ENCODE assay signal across 8 cellular contexts in the genomic region with DNA sequence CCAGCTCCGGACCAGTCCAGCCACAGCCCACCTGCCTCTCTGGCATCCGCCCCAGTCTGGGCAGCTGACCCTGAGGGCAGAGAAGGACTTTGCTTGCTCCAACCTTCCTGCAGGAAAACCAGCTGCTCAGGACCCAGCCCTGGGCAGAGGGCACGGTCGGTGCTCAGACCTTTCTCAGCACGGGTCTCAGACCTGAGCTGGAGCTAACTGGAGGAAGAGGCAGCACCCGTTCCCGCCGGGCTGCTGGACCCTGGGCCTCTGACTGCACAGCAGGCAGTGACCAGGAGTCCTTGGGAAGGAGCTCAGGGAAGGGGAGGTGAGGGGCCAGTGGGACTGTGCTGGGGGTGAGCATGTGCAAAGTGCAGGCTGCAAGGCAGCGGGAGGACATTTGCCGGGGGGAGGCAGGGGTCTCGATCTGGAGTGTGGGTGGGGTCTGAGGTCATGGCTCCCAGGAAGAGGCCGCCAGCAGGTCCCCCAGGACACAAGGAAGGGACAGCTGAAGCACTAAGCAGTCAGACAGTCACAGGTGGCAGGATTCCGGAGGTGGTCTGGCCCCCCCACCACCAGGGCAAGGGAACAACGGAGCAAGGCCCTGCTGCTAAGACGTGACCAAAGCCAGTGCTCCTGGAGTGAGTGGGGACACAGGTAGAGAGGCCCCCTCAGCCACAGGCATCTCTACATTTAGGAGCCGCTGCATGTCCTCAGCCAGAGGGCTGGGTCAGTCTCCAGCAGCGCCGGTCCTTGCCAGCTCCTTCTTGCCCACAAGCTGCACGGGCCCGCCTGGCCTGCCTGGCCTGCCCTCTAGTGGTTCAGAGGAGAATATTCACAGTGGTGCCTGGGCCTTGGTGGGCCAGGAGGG. TPM values are rescaled to one million over a fixed set of nuclear protein-coding genes. Genes with fewer than 3 reads are reported as not detected.
A peak's percentile ranks its signal among the peaks of the same experiment; 100 is the strongest.
DNase-seq lines count a peak whose midpoint lies in the region; ATAC-seq and TF ChIP-seq lines count a peak whose summit lies in the region.

No MANE protein-coding gene starts in this region.

- peak overlapping the region; percentile 59 for H3K27ac Mint-ChIP-seq in activated naive CD4-positive, alpha-beta T cell treated with anti-CD3 and anti-CD28 coated beads for 36 hours
- peak overlapping the region; percentile 27 for H3K27ac Mint-ChIP-seq in osteocyte (ENCODE audit: unreplicated experiment)

- intact Hi-C loops in activated naive CD4-positive, alpha-beta T cell treated with anti-CD3 and anti-CD28 coated beads for 36 hours (cut with micrococcal nuclease), result loop anchor here (1.0 to 5.0 kb wide), 5 partner anchors 13 to 175 kb away; no protein-coding TSS in a partner anchor

- H3K27me3 Mint-ChIP-seq in activated naive CD4-positive, alpha-beta T cell treated with anti-CD3 and anti-CD28 coated beads for 36 hours (ENCODE audit: low read depth), result no peaks in the 10 kb centered on the region
- no peaks in the 10 kb centered on the region for H3K27me3 Mint-ChIP-seq in osteocyte (ENCODE audit: unreplicated experiment)

- peak; percentile 86 for TF ChIP-seq CTCF in osteocyte (IDR thresholded peaks at IDR 0.05)

- no peak overlapping the region for H3K4me3 Mint-ChIP-seq in activated naive CD4-positive, alpha-beta T cell treated with anti-CD3 and anti-CD28 coated beads for 36 hours
- H3K4me3 Mint-ChIP-seq in osteocyte (ENCODE audit: unreplicated experiment), result no peak overlapping the region

- H3K9me3 Mint-ChIP-seq in activated naive CD4-positive, alpha-beta T cell treated with anti-CD3 and anti-CD28 coated beads for 36 hours, result no peaks in the 10 kb centered on the region
- H3K9me3 Mint-ChIP-seq in osteocyte (ENCODE audit: unreplicated experiment), result no peaks in the 10 kb centered on the region

- peaks cover 38% of the 10 kb centered on the region for H3K4me1 Mint-ChIP-seq in activated naive CD4-positive, alpha-beta T cell treated with anti-CD3 and anti-CD28 coated beads for 36 hours (ENCODE audit: low read depth)
- peaks cover 26% of the 10 kb centered on the region for H3K4me1 Mint-ChIP-seq in osteocyte (ENCODE audit: unreplicated experiment)

- DNase-seq in Ammon's horn (ENCODE audit: low spot score), result peak; percentile 83
- DNase-seq in GM19238 (ENCODE audit: insufficient read length, low spot score), result peak; percentile 58
- DNase-seq in NOMO-1 treated with dmso at 0.1 percent for 144 hours (lab: John Stamatoyannopoulos, UW; ENCODE audit: unreplicated experiment), result peak; percentile 21
- peak; percentile 52 for DNase-seq in activated naive CD4-positive, alpha-beta T cell treated with anti-CD3 and anti-CD28 coated beads for 36 hours
- peak; percentile 65 for DNase-seq in glomerular visceral epithelial cell (ENCODE audit: extremely low spot score)
- no peak for DNase-seq in osteocyte (ENCODE audit: extremely low spot score, unreplicated experiment)
- no peak for DNase-seq in cortex of kidney (lab: John Stamatoyannopoulos, UW)

- no peak for ATAC-seq in HG03342 (IDR thresholded peaks at IDR 0.05; ENCODE audit: unreplicated experiment)

- peaks cover 29% of the 10 kb centered on the region for H3K36me3 Mint-ChIP-seq in activated naive CD4-positive, alpha-beta T cell treated with anti-CD3 and anti-CD28 coated beads for 36 hours (ENCODE audit: low read depth)
- peaks cover 20% of the 10 kb centered on the region for H3K36me3 Mint-ChIP-seq in osteocyte (ENCODE audit: unreplicated experiment)

- CTCF ChIA-PET in activated naive CD4-positive, alpha-beta T cell treated with anti-CD3 and anti-CD28 coated beads for 36 hours (lab: Charles Lee), result interaction anchor here (0.6 to 9.4 kb wide), 25 partner anchors 9 to 208 kb away, joined by 3 to 212 read pairs (median 4); partner anchors contain the start of genes EEIG1, PIP5KL1 and TOR2A

RNA-seq across cellular contexts. Expression of gene DPM2, which starts 4.7 kb away (rescaled TPM):
- 10 to 100 TPM; 41.6 to 43.4 TPM for total RNA-seq in activated naive CD4-positive, alpha-beta T cell treated with anti-CD3 and anti-CD28 coated beads for 36 hours
- total RNA-seq in osteocyte, result 29.2 and 31.6 TPM in 2 replicates

RNA-seq across cellular contexts. Expression of gene PIP5KL1, which starts 11.8 kb away (rescaled TPM):
- 1 to 10 TPM; 1.1 to 1.8 TPM for total RNA-seq in activated naive CD4-positive, alpha-beta T cell treated with anti-CD3 and anti-CD28 coated beads for 36 hours
- 2.6 and 2.9 TPM in 2 replicates for total RNA-seq in osteocyte

RNA-seq across cellular contexts. Expression of gene ST6GALNAC4, which starts 25.5 kb away (rescaled TPM):
- 10 to 100 TPM; 22.3 to 24.6 TPM for total RNA-seq in activated naive CD4-positive, alpha-beta T cell treated with anti-CD3 and anti-CD28 coated beads for 36 hours
- total RNA-seq in osteocyte, result 21.4 and 25.1 TPM in 2 replicates

RNA-seq across cellular contexts. Expression of gene EEIG1, which starts 38.4 kb away (rescaled TPM):
- total RNA-seq in activated naive CD4-positive, alpha-beta T cell treated with anti-CD3 and anti-CD28 coated beads for 36 hours, result 10 to 100 TPM; 61.0 to 70.8 TPM
- total RNA-seq in osteocyte, result 39.4 and 41.4 TPM in 2 replicates

RNA-seq across cellular contexts. Expression of gene ST6GALNAC6, which starts 43.0 kb away (rescaled TPM):
- total RNA-seq in activated naive CD4-positive, alpha-beta T cell treated with anti-CD3 and anti-CD28 coated beads for 36 hours, result 10 to 100 TPM; 28.7 to 29.1 TPM
- total RNA-seq in osteocyte, result 73.4 and 77.0 TPM in 2 replicates

Comparison
In these comparisons a context has a peak if more than half of its experiments do, and no peak if none do; other contexts are left out.
1. DNase-seq: peak in Ammon's horn (single experiment), GM19238 (single experiment), NOMO-1 treated with dmso at 0.1 percent for 144 hours (single experiment), activated naive CD4-positive, alpha-beta T cell treated with anti-CD3 and anti-CD28 coated beads for 36 hours (single experiment) and glomerular visceral epithelial cell (single experiment); none in osteocyte (single experiment) and cortex of kidney (single experiment).